In the genomic region with DNA sequence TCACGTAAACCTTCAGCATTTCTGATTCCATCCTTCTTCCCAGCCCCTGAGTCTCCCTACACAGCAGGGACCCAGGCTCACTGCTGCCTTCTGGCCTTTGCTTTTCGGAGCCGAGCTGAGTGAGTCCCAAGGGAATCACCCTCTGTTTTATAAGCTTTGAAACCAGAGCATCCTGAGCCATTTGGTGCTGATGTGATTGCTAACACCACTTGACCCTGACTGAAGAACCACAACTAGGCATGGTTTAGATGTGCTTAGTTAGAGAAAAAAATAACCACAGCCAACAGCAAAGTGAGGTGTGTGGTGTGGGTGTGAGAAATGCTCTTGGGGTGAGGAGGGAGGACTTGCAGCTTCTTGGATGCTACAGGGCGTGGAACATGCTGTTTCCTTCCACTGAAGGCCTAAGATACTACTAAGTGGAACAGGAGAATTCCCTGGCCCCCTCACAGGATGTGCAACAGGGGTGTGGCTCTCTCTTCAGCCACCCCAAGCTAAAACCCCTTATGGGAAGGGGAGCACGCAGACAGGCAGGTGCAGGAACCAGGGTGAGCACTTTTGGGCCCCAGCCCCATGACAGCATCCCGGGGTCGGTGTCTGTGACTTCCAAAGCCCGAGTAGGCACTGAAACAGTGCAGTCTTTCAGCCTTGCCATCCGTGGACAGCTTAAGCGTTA, we compare ENCODE assay signal across 8 cellular contexts. TPM values are rescaled to one million over a fixed set of nuclear protein-coding genes. Genes with fewer than 3 reads are reported as not detected.
DNase-seq lines count a peak whose midpoint lies in the region; ATAC-seq and TF ChIP-seq lines count a peak whose summit lies in the region.

A gene (minus strand): TSS at position 221 of the 673 bp plus-strand sequence. CDS start 53,767 bp downstream, outside the sequence.

- no peaks in the 10 kb centered on the region for H3K27me3 ChIP-seq in DOHH2 (ENCODE audit: control insufficient read depth, low read length)
- no peaks in the 10 kb centered on the region for H3K27me3 ChIP-seq in ascending aorta
- H3K27me3 ChIP-seq in prostate gland (replicated peaks; ENCODE audit: insufficient read depth) = no peaks in the 10 kb centered on the region

- no peak for TF ChIP-seq CTCF in DOHH2 (IDR thresholded peaks at IDR 0.05; ENCODE audit: low read depth, low read length, poor library complexity, severe bottlenecking)
- no peak for TF ChIP-seq CTCF in ascending aorta (IDR thresholded peaks at IDR 0.05)
- TF ChIP-seq CTCF in prostate gland (IDR thresholded peaks at IDR 0.05) = no peak

- H3K36me3 ChIP-seq in DOHH2 (ENCODE audit: control insufficient read depth, low read length) = no peaks in the 10 kb centered on the region
- H3K36me3 ChIP-seq in ascending aorta = peaks cover 34 to 45% of the 10 kb centered on the region in 2 donors
- no peaks in the 10 kb centered on the region for H3K36me3 ChIP-seq in prostate gland

- intact Hi-C loops in ascending aorta (cut with DNase I) (no loop called here), prostate gland (cut with DNase I) (no loop called here)

- H3F3A ChIP-seq in DOHH2 (ENCODE audit: control insufficient read depth, insufficient read depth) = no peaks in the 10 kb centered on the region

- DNase-seq in NCI-H460 (ENCODE audit: extremely low read depth, low read depth) (no peak), ascending aorta (ENCODE audit: low spot score in 2 of 2) (no peak), prostate gland (ENCODE audit: low spot score) (no peak), left lobe of liver (ENCODE audit: low spot score) (no peak), pons (ENCODE audit: low spot score) (no peak), NCI-H1092 treated with DMSO at 0.1 percent for 48 hours (lab: John Stamatoyannopoulos, UW) (no peak), NCI-H2227 (lab: John Stamatoyannopoulos, UW; ENCODE audit: unreplicated experiment) (no peak)

- peak within 1 kb of the TSS; percentile 20; the same call in 1 of the 2 replicates for H3K4me2 ChIP-seq in DOHH2 (ENCODE audit: low read length)

- no peak for TF ChIP-seq POLR2A in prostate gland (IDR thresholded peaks at IDR 0.05)

- H3K4me1 ChIP-seq in DOHH2 (ENCODE audit: control insufficient read depth, low read length) = peaks cover 44% of the 10 kb centered on the region
- peaks cover 7 to 14% of the 10 kb centered on the region in 2 donors for H3K4me1 ChIP-seq in ascending aorta
- H3K4me1 ChIP-seq in prostate gland (replicated peaks) = peaks cover 6% of the 10 kb centered on the region

- no peaks in the 10 kb centered on the region for H4K20me1 ChIP-seq in DOHH2 (ENCODE audit: control insufficient read depth, insufficient read depth, low read depth, low read length)

- H3K79me2 ChIP-seq in DOHH2 (ENCODE audit: control insufficient read depth, low read length) = no peaks in the 10 kb centered on the region

- ATAC-seq in left lobe of liver = no peak

- H3K27ac ChIP-seq in DOHH2 (ENCODE audit: low read depth, low read length) = no peak within 1 kb of the TSS
- peak within 1 kb of the TSS; percentile 22 to 40 for H3K27ac ChIP-seq in ascending aorta
- no peak within 1 kb of the TSS for H3K27ac ChIP-seq in prostate gland

- H3K9me3 ChIP-seq in DOHH2 (ENCODE audit: control insufficient read depth, insufficient read depth, low read length) = no peaks in the 10 kb centered on the region
- no peaks in the 10 kb centered on the region for H3K9me3 ChIP-seq in ascending aorta
- H3K9me3 ChIP-seq in prostate gland = no peaks in the 10 kb centered on the region

- H3K4me3 ChIP-seq in DOHH2 (ENCODE audit: low read length) (no peak within 1 kb of the TSS), ascending aorta (no peak within 1 kb of the TSS), prostate gland (peak within 1 kb of the TSS in 1 of 2 donors; percentile 2)

- WGBS in prostate gland = 84% methylated on average over 10 of the region's 10 CpGs

- H3K9me2 ChIP-seq in DOHH2 (replicated peaks; ENCODE audit: control insufficient read depth, low read length) = no peaks in the 10 kb centered on the region

RNA-seq across cellular contexts. Expression of the gene that starts here (rescaled TPM):
- 13.0 and 14.8 TPM in 2 replicates for total RNA-seq in NCI-H460 (2014; rRNA removed; shearing (Covaris generic))
- 15.7 and 23.2 TPM in 2 replicates for polyA plus RNA-seq in NCI-H460 (2014; cell fraction: nucleus; rRNA removed)
- total RNA-seq in ascending aorta = 37.8 TPM
- total RNA-seq in prostate gland = 10 to 100 TPM; 37.2 to 75.8 TPM
- total RNA-seq in left lobe of liver = 1.5 TPM

Comparison
In these comparisons a context has a peak if more than half of its experiments do, and no peak if none do; other contexts are left out.
1. H3K27ac ChIP-seq: peak in ascending aorta (2 of 2); none in DOHH2 (single experiment) and prostate gland (0 of 2).